In genomic region chr17:18960803-18961511, GRCh38 we compare ENCODE assay signal across 1 cellular context.
TF ChIP-seq lines count a peak whose summit lies in the region.

No MANE protein-coding gene starts in this region.

TF ChIP-seq in A549, 52 proteins besides CTCF, POLR2A, EP300 and RAD21 (continued from another document):
- TF ChIP-seq SMC3 (IDR thresholded peaks at IDR 0.05) (peak; percentile 98), MYC (IDR thresholded peaks at IDR 0.05; ENCODE audit: borderline replicate concordance, low read length) (peak; percentile 81; the same call in 1 of the 2 replicates), EHF (CRISPR knock-in tag; IDR thresholded peaks at IDR 0.05) (no peak), REST (IDR thresholded peaks at IDR 0.05) (no peak), BHLHE40 (IDR thresholded peaks at IDR 0.05; ENCODE audit: low read depth, low read length) (no peak), HEYL (CRISPR knock-in tag; IDR thresholded peaks at IDR 0.05) (no peak), ZSCAN20 (CRISPR knock-in tag; IDR thresholded peaks at IDR 0.05) (no peak)
TF ChIP-seq in A549: peak in this region for 6.
